Comparison of ENCODE assay signal across 8 cellular contexts in genomic region chr4:39970559-39971270, GRCh38. TPM values are rescaled to one million over a fixed set of nuclear protein-coding genes. Genes with fewer than 3 reads are reported as not detected.
A peak's percentile ranks its signal among the peaks of the same experiment; 100 is the strongest.
DNase-seq lines count a peak whose midpoint lies in the region; ATAC-seq lines count a peak whose summit lies in the region.

No MANE protein-coding gene starts in this region.

- no peaks in the 10 kb centered on the region for H3K9me3 Mint-ChIP-seq in stimulated activated naive CD8-positive, alpha-beta T cell treated with anti-CD3 and anti-CD28 coated beads, Interleukin-15, Interleukin-2, amounts not matched to agents 100 ng/mL and 50 ng/mL, for 24 hours
- H3K9me3 Mint-ChIP-seq in dendritic cell treated with granulocyte-macrophage colony-stimulating factor and Interleukin-4, amounts not matched to agents 40 ng/mL and 50 ng/mL, for 4 days, result no peaks in the 10 kb centered on the region
- no peaks in the 10 kb centered on the region for H3K9me3 Mint-ChIP-seq in stimulated activated memory B cell treated with anti-CD40 and anti-IgM and Interleukin-4, amounts not matched to agents 10 μg/mL and 1 μg/mL and 100 μg/mL, for 72 hours

- H3K27ac Mint-ChIP-seq in stimulated activated naive CD8-positive, alpha-beta T cell treated with anti-CD3 and anti-CD28 coated beads, Interleukin-15, Interleukin-2, amounts not matched to agents 100 ng/mL and 50 ng/mL, for 24 hours, result peak overlapping the region; percentile 40
- H3K27ac Mint-ChIP-seq in dendritic cell treated with granulocyte-macrophage colony-stimulating factor and Interleukin-4, amounts not matched to agents 40 ng/mL and 50 ng/mL, for 4 days, result peak overlapping the region; percentile 78
- H3K27ac Mint-ChIP-seq in stimulated activated memory B cell treated with anti-CD40 and anti-IgM and Interleukin-4, amounts not matched to agents 10 μg/mL and 1 μg/mL and 100 μg/mL, for 72 hours, result peak overlapping the region; percentile 79

- H3K4me1 Mint-ChIP-seq in stimulated activated naive CD8-positive, alpha-beta T cell treated with anti-CD3 and anti-CD28 coated beads, Interleukin-15, Interleukin-2, amounts not matched to agents 100 ng/mL and 50 ng/mL, for 24 hours (ENCODE audit: low read depth), result peaks cover 54% of the 10 kb centered on the region
- H3K4me1 Mint-ChIP-seq in dendritic cell treated with granulocyte-macrophage colony-stimulating factor and Interleukin-4, amounts not matched to agents 40 ng/mL and 50 ng/mL, for 4 days (ENCODE audit: low read depth), result peaks cover 47% of the 10 kb centered on the region
- H3K4me1 Mint-ChIP-seq in stimulated activated memory B cell treated with anti-CD40 and anti-IgM and Interleukin-4, amounts not matched to agents 10 μg/mL and 1 μg/mL and 100 μg/mL, for 72 hours, result peaks cover 47% of the 10 kb centered on the region

- peaks cover 56% of the 10 kb centered on the region for H3K36me3 ChIP-seq in HUES64 (ENCODE audit: insufficient read depth, low read length)

- H3K4me3 ChIP-seq in HUES64 (ENCODE audit: low read length), result no peak overlapping the region

- peaks cover 10% of the 10 kb centered on the region for H3K4me1 ChIP-seq in HUES64 (ENCODE audit: insufficient read depth, low read length)

- no peak overlapping the region for H3K9ac ChIP-seq in HUES64 (ENCODE audit: low read depth, low read length)

- WGBS in HUES64, result 81% methylated on average over 9 of the region's 11 CpGs

- ATAC-seq in stimulated activated naive CD8-positive, alpha-beta T cell treated with anti-CD3 and anti-CD28 coated beads, Interleukin-15, Interleukin-2, amounts not matched to agents 100 U/mL and 50 U/mL, for 24 hours, result no peak
- ATAC-seq in stimulated activated memory B cell treated with anti-CD40 and anti-IgM and Interleukin-4, amounts not matched to agents 10 μg/mL and 1 μg/mL and 100 μg/mL, for 72 hours, result peak; percentile 97

- intact Hi-C loops in dendritic cell treated with granulocyte-macrophage colony-stimulating factor and Interleukin-4, amounts not matched to agents 40 ng/mL and 50 ng/mL, for 4 days (cut with micrococcal nuclease), result loop anchor here (5.0 kb wide), 1 partner anchor 43 kb away; no protein-coding TSS in a partner anchor

- H3K27me3 Mint-ChIP-seq in stimulated activated naive CD8-positive, alpha-beta T cell treated with anti-CD3 and anti-CD28 coated beads, Interleukin-15, Interleukin-2, amounts not matched to agents 100 ng/mL and 50 ng/mL, for 24 hours, result no peaks in the 10 kb centered on the region
- no peaks in the 10 kb centered on the region for H3K27me3 Mint-ChIP-seq in dendritic cell treated with granulocyte-macrophage colony-stimulating factor and Interleukin-4, amounts not matched to agents 40 ng/mL and 50 ng/mL, for 4 days
- no peaks in the 10 kb centered on the region for H3K27me3 Mint-ChIP-seq in stimulated activated memory B cell treated with anti-CD40 and anti-IgM and Interleukin-4, amounts not matched to agents 10 μg/mL and 1 μg/mL and 100 μg/mL, for 72 hours

- no peaks in the 10 kb centered on the region for H3K9me3 ChIP-seq in HUES64 (ENCODE audit: insufficient read depth, low read depth, low read length)

- H3K4me3 Mint-ChIP-seq in stimulated activated naive CD8-positive, alpha-beta T cell treated with anti-CD3 and anti-CD28 coated beads, Interleukin-15, Interleukin-2, amounts not matched to agents 100 ng/mL and 50 ng/mL, for 24 hours, result no peak overlapping the region
- peak overlapping the region; percentile 66 for H3K4me3 Mint-ChIP-seq in dendritic cell treated with granulocyte-macrophage colony-stimulating factor and Interleukin-4, amounts not matched to agents 40 ng/mL and 50 ng/mL, for 4 days
- peak overlapping the region; percentile 61 for H3K4me3 Mint-ChIP-seq in stimulated activated memory B cell treated with anti-CD40 and anti-IgM and Interleukin-4, amounts not matched to agents 10 μg/mL and 1 μg/mL and 100 μg/mL, for 72 hours

- H3K27me3 ChIP-seq in HUES64 (ENCODE audit: insufficient read depth, low read length), result no peaks in the 10 kb centered on the region

- DNase-seq in stimulated activated naive CD8-positive, alpha-beta T cell treated with anti-CD3 and anti-CD28 coated beads, Interleukin-15, Interleukin-2, amounts not matched to agents 100 U/mL and 50 U/mL, for 24 hours, result no peak
- no peak for DNase-seq in stimulated activated CD4-positive, alpha-beta T cell treated with anti-CD3 and anti-CD28 coated beads, Interleukin-2, amount 100 ng/mL, for 24 hours
- DNase-seq in DMS79 treated with DMSO at 0.1 percent for 48 hours (lab: John Stamatoyannopoulos, UW) (no peak), SIG-M5 (lab: John Stamatoyannopoulos, UW) (no peak)

- H3K36me3 Mint-ChIP-seq in stimulated activated naive CD8-positive, alpha-beta T cell treated with anti-CD3 and anti-CD28 coated beads, Interleukin-15, Interleukin-2, amounts not matched to agents 100 ng/mL and 50 ng/mL, for 24 hours (ENCODE audit: low read depth), result peaks cover 45% of the 10 kb centered on the region
- H3K36me3 Mint-ChIP-seq in dendritic cell treated with granulocyte-macrophage colony-stimulating factor and Interleukin-4, amounts not matched to agents 40 ng/mL and 50 ng/mL, for 4 days (ENCODE audit: low read depth), result peaks cover 48% of the 10 kb centered on the region
- H3K36me3 Mint-ChIP-seq in stimulated activated memory B cell treated with anti-CD40 and anti-IgM and Interleukin-4, amounts not matched to agents 10 μg/mL and 1 μg/mL and 100 μg/mL, for 72 hours, result peaks cover 21% of the 10 kb centered on the region

- peak overlapping the region; percentile 56 for H3K27ac ChIP-seq in HUES64 (ENCODE audit: low read depth, low read length)

RNA-seq across cellular contexts. Expression of gene PDS5A, which starts 7.0 kb away (rescaled TPM):
- 47.4 TPM for polyA plus RNA-seq in HUES64 (2013, experiment 1 of 2)
- polyA plus RNA-seq in HUES64 (2013, experiment 2 of 2), result 49.8 TPM
